Comparison of ENCODE assay signal across 10 cellular contexts in genomic region chr1:109912873-109913272, GRCh38. TPM values are rescaled to one million over a fixed set of nuclear protein-coding genes. Genes with fewer than 3 reads are reported as not detected.
A peak's percentile ranks its signal among the peaks of the same experiment; 100 is the strongest.
DNase-seq lines count a peak whose midpoint lies in the region; ATAC-seq and TF ChIP-seq lines count a peak whose summit lies in the region.
"Had no signal": no experiment of that assay in that cellular context is flagged by ENCODE, and none has a peak within 500 bp of the region (broad histone marks: within the 10 kb centered on the region; RNA-seq: fewer than 3 reads in every experiment).

No MANE protein-coding gene starts in this region.

- no peak overlapping the region for H2BK5ac ChIP-seq in neuronal stem cell (ENCODE audit: low read length)

- no peak overlapping the region for H3K4me3 Mint-ChIP-seq in endothelial cell (ENCODE audit: unreplicated experiment)
- H3K4me3 Mint-ChIP-seq: GM23338 had no signal

- in situ Hi-C loops in Panc1 (cut with HindIII; ENCODE audit: low pct_unique_long_range_greater_than_20kb, low sequenced_read_pairs), result no loop called here
- in situ Hi-C loops in GM13977 (cut with MboI; ENCODE audit: low pct_unique_long_range_greater_than_20kb, low sequenced_read_pairs, unreplicated experiment), result no loop called here

- peaks cover 5% of the 10 kb centered on the region for H3K36me3 Mint-ChIP-seq in endothelial cell (ENCODE audit: low read depth, unreplicated experiment)

- no peak overlapping the region for H2BK15ac ChIP-seq in neuronal stem cell (ENCODE audit: low read length)

- peaks cover 30% of the 10 kb centered on the region for H3K4me1 Mint-ChIP-seq in endothelial cell (ENCODE audit: unreplicated experiment)

- no TSS peak for BruUV-seq in Panc1 (replicated peaks; lab: Mats Ljungman, UMichigan)

- WGBS in neuronal stem cell (ENCODE audit: extremely low coverage in 2 of 2, insufficient read length in 2 of 2, insufficient replicate concordance in 1 of 2), 2 donors, result no CpG with 5 or more reads among the region's 1 CpG

- H3K9me3 Mint-ChIP-seq in endothelial cell (ENCODE audit: unreplicated experiment), result no peaks in the 10 kb centered on the region
- H3K9me3 Mint-ChIP-seq: GM23338 had no signal

- H3K36me3 ChIP-seq in Panc1 (ENCODE audit: control insufficient read depth, insufficient read depth, low read length), result peaks cover 8% of the 10 kb centered on the region
- peaks cover 5 to 42% of the 10 kb centered on the region in 2 donors for H3K36me3 ChIP-seq in neuronal stem cell (replicated peaks in 1 of 2; ENCODE audit: control insufficient read depth in 2 of 2, insufficient read depth in 2 of 2, low read length in 2 of 2)

- H3K4me2 ChIP-seq in neuronal stem cell (ENCODE audit: insufficient read depth, low read length, poor library complexity, severe bottlenecking), result no peak overlapping the region

- no peak for ATAC-seq in Panc1
- ATAC-seq: GM23338 had no signal

- H3K4me1 ChIP-seq in Panc1 (ENCODE audit: control insufficient read depth, insufficient read depth, low read length) (peaks cover 55% of the 10 kb centered on the region), neuronal stem cell (ENCODE audit: control insufficient read depth in 2 of 2, insufficient read depth in 1 of 2, low read depth in 1 of 2, low read length in 2 of 2) (peaks cover 14 to 15% of the 10 kb centered on the region in 2 donors)

- H3K4me3 ChIP-seq in Panc1 (ENCODE audit: low read depth in 2 of 2, low read length in 2 of 2) (peak overlapping the region; percentile 70 to 83), neuronal stem cell (ENCODE audit: low read length in 2 of 2) (no peak overlapping the region)
- H3K4me3 ChIP-seq: GM23338 had no signal

- peaks cover 3% of the 10 kb centered on the region for H3K79me1 ChIP-seq in neuronal stem cell (ENCODE audit: low read depth, low read length)

- no peak overlapping the region for H4K91ac ChIP-seq in neuronal stem cell (ENCODE audit: low read depth, low read length, poor library complexity)

- H4K8ac ChIP-seq in neuronal stem cell (ENCODE audit: low read depth, low read length), result no peak overlapping the region

- H2AK5ac ChIP-seq in neuronal stem cell (ENCODE audit: low read depth, low read length), result no peak overlapping the region

- H3K4ac ChIP-seq in neuronal stem cell (ENCODE audit: low read length), result no peak overlapping the region

- DNase-seq in AG08395 (ENCODE audit: low spot score) (peak; percentile 56), Panc1 (ENCODE audit: low read depth, low spot score) (no peak), endothelial cell (ENCODE audit: low spot score) (no peak), neuronal stem cell (ENCODE audit: low spot score) (no peak), GM13977 (ENCODE audit: low spot score) (no peak), LoVo (ENCODE audit: low spot score) (no peak), cortex of kidney (lab: John Stamatoyannopoulos, UW) (no peak), SKM-1 treated with dmso at 0.1 percent for 144 hours (lab: John Stamatoyannopoulos, UW; ENCODE audit: unreplicated experiment) (no peak)
- DNase-seq: kidney had no signal

- peak overlapping the region; percentile 32 for H3K18ac ChIP-seq in neuronal stem cell (ENCODE audit: low read length)

- no peak overlapping the region for H3K23ac ChIP-seq in neuronal stem cell (ENCODE audit: low read depth, low read length, poor library complexity)

- H3K27me3 ChIP-seq in Panc1 (ENCODE audit: control insufficient read depth, insufficient read depth, low read length), result no peaks in the 10 kb centered on the region
- H3K27me3 ChIP-seq in neuronal stem cell (ENCODE audit: control insufficient read depth in 3 of 3, insufficient read depth in 3 of 3, low read depth in 1 of 3, low read length in 3 of 3), result peaks cover 0 to 14% (median 3%) of the 10 kb centered on the region in 3 experiments

- H3K27me3 Mint-ChIP-seq in endothelial cell (ENCODE audit: unreplicated experiment), result peaks cover 23% of the 10 kb centered on the region

- TF ChIP-seq CTCF in Panc1 (IDR thresholded peaks at IDR 0.05), result no peak
- TF ChIP-seq CTCF in endothelial cell (IDR thresholded peaks at IDR 0.05; ENCODE audit: unreplicated experiment), result no peak
- TF ChIP-seq CTCF in GM13977 (IDR thresholded peaks at IDR 0.05; ENCODE audit: extremely low read depth, insufficient read depth, missing control alignments), result no peak

- no peak overlapping the region for H2BK120ac ChIP-seq in neuronal stem cell (ENCODE audit: low read depth, low read length)

- H3K9me3 ChIP-seq in Panc1 (ENCODE audit: control insufficient read depth, insufficient read depth, low read depth, low read length) (no peaks in the 10 kb centered on the region), neuronal stem cell (replicated peaks in 1 of 2; ENCODE audit: control insufficient read depth in 2 of 2, insufficient read depth in 1 of 2, low read depth in 1 of 2, low read length in 2 of 2) (no peaks in the 10 kb centered on the region)

- CTCF ChIA-PET in Panc1 (lab: Charles Lee), result interaction anchor here (0.5 kb wide), 1 partner anchor 71 kb away, joined by 3 read pairs; no protein-coding TSS in a partner anchor

- H3K14ac ChIP-seq in neuronal stem cell (ENCODE audit: low read length), result no peak overlapping the region

- POLR2A ChIA-PET in Panc1 (lab: Charles Lee), result no interaction called here

- intact Hi-C loops in Panc1 (cut with micrococcal nuclease; ENCODE audit: unreplicated experiment), result loop anchor here (5.0 kb wide), 2 partner anchors 121 to 136 kb away; no protein-coding TSS in a partner anchor

- peak overlapping the region; percentile 97 for H3K27ac ChIP-seq in Panc1 (ENCODE audit: low read length)
- no peak overlapping the region for H3K27ac ChIP-seq in neuronal stem cell (replicated peaks; ENCODE audit: low read length)

- no peak overlapping the region for H2BK12ac ChIP-seq in neuronal stem cell (ENCODE audit: low read length)

- no peak overlapping the region for H2AFZ ChIP-seq in neuronal stem cell (ENCODE audit: low read length)
- H2AFZ ChIP-seq: GM23338 had no signal

- H3K27ac Mint-ChIP-seq in endothelial cell (ENCODE audit: unreplicated experiment), result peak overlapping the region; percentile 81
- H3K27ac Mint-ChIP-seq: GM23338 had no signal

- H3K9ac ChIP-seq in neuronal stem cell (ENCODE audit: low read depth, low read length, poor library complexity), result no peak overlapping the region

RNA-seq across cellular contexts. Expression of gene CSF1, which starts 2.2 kb away (rescaled TPM):
- total RNA-seq in Panc1 (2021; ENCODE audit: unreplicated experiment), result 217 TPM
- polyA plus RNA-seq in Panc1 (2012; ENCODE audit: insufficient read length), result 109 TPM
- 2.1 TPM for total RNA-seq in endothelial cell (ENCODE audit: unreplicated experiment)
- polyA plus RNA-seq in neuronal stem cell (2013, experiment 1 of 2), result 4.5 TPM
- 4.4 TPM for polyA plus RNA-seq in neuronal stem cell (2013, experiment 2 of 2)

Comparison
In these comparisons a context has a peak if more than half of its experiments do, and no peak if none do; other contexts are left out.
1. H3K4me3 ChIP-seq: peak in Panc1 (2 of 2); none in neuronal stem cell (0 of 2).
2. RNA of gene CSF1, which starts 2.2 kb away (total RNA-seq): 217 TPM in Panc1 (single experiment); 2.1 TPM in endothelial cell (single experiment); every median in the first group is over 10 times any median in the second.